10 cellular contexts compared by ENCODE assay signal in the genomic region with DNA sequence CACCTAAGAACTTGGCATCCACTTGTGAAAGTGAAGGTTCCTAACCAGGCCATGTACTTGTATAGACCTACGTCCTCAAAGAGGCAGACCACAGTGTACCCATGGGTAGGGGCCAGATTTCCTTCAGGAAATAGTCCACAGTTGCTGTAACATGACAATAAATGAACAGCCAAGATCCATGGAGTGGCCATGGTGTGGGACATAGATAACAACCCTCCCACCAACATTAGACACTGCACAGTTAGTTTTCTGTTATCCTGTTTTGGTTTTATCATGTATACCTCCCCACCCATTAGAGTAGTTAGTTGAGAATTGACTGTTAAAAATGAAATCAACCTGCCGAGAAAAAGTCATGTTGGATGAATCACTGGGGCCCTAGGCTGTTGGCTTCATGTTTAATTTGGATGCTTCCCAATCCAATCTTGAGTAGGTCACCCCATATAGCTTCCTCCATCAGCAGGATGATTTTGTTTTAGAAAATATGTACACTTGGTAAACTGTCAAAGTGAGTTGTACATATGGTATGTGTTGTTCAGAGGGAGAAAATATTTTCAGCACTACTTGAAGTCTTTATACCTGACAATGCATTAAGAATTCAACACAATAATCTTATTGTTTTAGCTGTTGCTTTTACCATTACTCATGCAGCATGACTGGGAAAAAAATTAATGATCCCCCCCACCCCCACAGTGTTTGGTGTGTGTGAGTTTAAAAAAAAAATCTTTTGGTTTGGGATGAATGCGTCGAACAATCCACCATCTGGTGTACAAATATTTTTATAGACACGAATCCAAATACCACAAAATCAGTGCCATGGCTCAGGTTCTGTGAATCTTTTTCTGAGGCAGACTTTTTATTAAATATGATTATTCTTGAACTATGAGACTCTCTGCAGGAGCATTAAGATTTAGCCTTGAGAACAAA.
DNase-seq lines count a peak whose midpoint lies in the region; ATAC-seq and TF ChIP-seq lines count a peak whose summit lies in the region.
"Had no signal": no experiment of that assay in that cellular context is flagged by ENCODE, and none has a peak within 500 bp of the region (broad histone marks: within the 10 kb centered on the region; RNA-seq: fewer than 3 reads in every experiment).

No MANE protein-coding gene starts in this region.

- TF ChIP-seq CTCF in GM23338 (conservative IDR thresholded peaks at IDR 0.05; ENCODE audit: low read depth in 2 of 2) (no peak), foreskin fibroblast (IDR thresholded peaks at IDR 0.05; ENCODE audit: low read depth, low read length) (no peak)

- no peaks in the 10 kb centered on the region for H3F3A ChIP-seq in GM23338 (replicated peaks; ENCODE audit: low read depth)

- H3K27ac ChIP-seq in GM23338 (ENCODE audit: low read depth), result no peak overlapping the region
- H3K27ac ChIP-seq in skin epidermis, result peak overlapping the region in 15 of 21 experiments; percentile 10 to 77 (median 58)

- no peak overlapping the region for H3K4me3 ChIP-seq in GM23338
- peak overlapping the region in 1 of 2 donors; percentile 21 for H3K4me3 ChIP-seq in foreskin fibroblast (ENCODE audit: low read depth in 1 of 2, low read length in 2 of 2)
- H3K4me3 ChIP-seq in skin epidermis, result no peak overlapping the region

- H3K27me3 ChIP-seq in GM23338 (ENCODE audit: insufficient read depth), result no peaks in the 10 kb centered on the region

- CTCF ChIA-PET in activated CD4-positive, alpha-beta memory T cell treated with anti-CD3 and anti-CD28 coated beads, Interleukin-2, amount 10 ng/mL, durations not matched to agents 7 days and 5 days (lab: Charles Lee), result no interaction called here

- H3K4me2 ChIP-seq in GM23338, result 0 out of 2 replicates have a peak overlapping the region, but pooled peaks have one; percentile 73

- no peaks in the 10 kb centered on the region; the same call in 2 of the 3 replicates for H3K9me3 Mint-ChIP-seq in GM23338
- H3K9me3 Mint-ChIP-seq in activated naive CD8-positive, alpha-beta T cell treated with anti-CD3 and anti-CD28 coated beads, Interleukin-2, amount 50 U/mL, for 24 hours, result no peaks in the 10 kb centered on the region
- no peaks in the 10 kb centered on the region for H3K9me3 Mint-ChIP-seq in activated CD4-positive, alpha-beta memory T cell treated with anti-CD3 and anti-CD28 coated beads, Interleukin-2, amount 10 ng/mL, durations not matched to agents 7 days and 5 days
- H3K9me3 Mint-ChIP-seq: activated B cell treated with CpG ODN at 0.5 μM for 24 hours; stimulated activated naive B cell treated with anti-CD40 and anti-IgM and Interleukin-4, amounts not matched to agents 10 μg/mL and 1 μg/mL and 100 μg/mL, for 72 hours had no signal

- H4K20me1 ChIP-seq in GM23338 (replicated peaks; ENCODE audit: insufficient read depth), result no peaks in the 10 kb centered on the region

- DNase-seq in GM23338 (ENCODE audit: low spot score) (no peak), SW480 (ENCODE audit: low spot score) (peak; percentile 83), foreskin fibroblast (peak; percentile 96 to 97), left lobe of liver (ENCODE audit: low spot score) (no peak)
- DNase-seq in activated naive CD8-positive, alpha-beta T cell treated with anti-CD3 and anti-CD28 coated beads, Interleukin-2, amount 50 U/mL, for 24 hours, result no peak
- DNase-seq in activated effector memory CD4-positive, alpha-beta T cell treated with anti-CD3 and anti-CD28 coated beads, Interleukin-2, amount 50 U/mL, for 16 hours, result no peak
- DNase-seq in activated CD4-positive, alpha-beta memory T cell treated with anti-CD3 and anti-CD28 coated beads, Interleukin-2, amount 10 ng/mL, durations not matched to agents 7 days and 5 days, result no peak
- DNase-seq: activated B cell treated with CpG ODN at 0.5 μM for 24 hours; stimulated activated naive B cell treated with anti-CD40 and anti-IgM and Interleukin-4, amounts not matched to agents 10 μg/mL and 1 μg/mL and 100 μg/mL, for 72 hours had no signal

- ATAC-seq in GM23338, result no peak
- no peak for ATAC-seq in activated naive CD8-positive, alpha-beta T cell treated with anti-CD3 and anti-CD28 coated beads, Interleukin-2, amount 50 U/mL, for 24 hours
- ATAC-seq in left lobe of liver, result no peak
- ATAC-seq: stimulated activated naive B cell treated with anti-CD40 and anti-IgM and Interleukin-4, amounts not matched to agents 10 μg/mL and 1 μg/mL and 100 μg/mL, for 72 hours had no signal

- POLR2A ChIA-PET in activated CD4-positive, alpha-beta memory T cell treated with anti-CD3 and anti-CD28 coated beads, Interleukin-2, amount 10 ng/mL, durations not matched to agents 7 days and 5 days (lab: Charles Lee), result no interaction called here

- H2AFZ ChIP-seq in GM23338, result no peak overlapping the region

- no peaks in the 10 kb centered on the region for H3K36me3 ChIP-seq in GM23338 (ENCODE audit: insufficient read depth)

- H3K4me1 ChIP-seq in GM23338 (ENCODE audit: insufficient read depth), result peaks cover 59% of the 10 kb centered on the region

- H3K4me3 Mint-ChIP-seq in GM23338, result no peak overlapping the region
- H3K4me3 Mint-ChIP-seq in activated naive CD8-positive, alpha-beta T cell treated with anti-CD3 and anti-CD28 coated beads, Interleukin-2, amount 50 U/mL, for 24 hours, result no peak overlapping the region
- no peak overlapping the region for H3K4me3 Mint-ChIP-seq in activated CD4-positive, alpha-beta memory T cell treated with anti-CD3 and anti-CD28 coated beads, Interleukin-2, amount 10 ng/mL, durations not matched to agents 7 days and 5 days
- H3K4me3 Mint-ChIP-seq: activated B cell treated with CpG ODN at 0.5 μM for 24 hours; stimulated activated naive B cell treated with anti-CD40 and anti-IgM and Interleukin-4, amounts not matched to agents 10 μg/mL and 1 μg/mL and 100 μg/mL, for 72 hours had no signal

- H3K36me3 Mint-ChIP-seq in GM23338 (ENCODE audit: low read depth), result no peaks in the 10 kb centered on the region
- no peaks in the 10 kb centered on the region for H3K36me3 Mint-ChIP-seq in activated naive CD8-positive, alpha-beta T cell treated with anti-CD3 and anti-CD28 coated beads, Interleukin-2, amount 50 U/mL, for 24 hours (ENCODE audit: low read depth)
- H3K36me3 Mint-ChIP-seq in activated CD4-positive, alpha-beta memory T cell treated with anti-CD3 and anti-CD28 coated beads, Interleukin-2, amount 10 ng/mL, durations not matched to agents 7 days and 5 days (ENCODE audit: low read depth), result no peaks in the 10 kb centered on the region
- H3K36me3 Mint-ChIP-seq: stimulated activated naive B cell treated with anti-CD40 and anti-IgM and Interleukin-4, amounts not matched to agents 10 μg/mL and 1 μg/mL and 100 μg/mL, for 72 hours had no signal

- H3K9me2 ChIP-seq in GM23338 (ENCODE audit: insufficient read depth), result no peaks in the 10 kb centered on the region

- no peak overlapping the region for H3K27ac Mint-ChIP-seq in GM23338
- no peak overlapping the region for H3K27ac Mint-ChIP-seq in activated naive CD8-positive, alpha-beta T cell treated with anti-CD3 and anti-CD28 coated beads, Interleukin-2, amount 50 U/mL, for 24 hours
- no peak overlapping the region for H3K27ac Mint-ChIP-seq in activated CD4-positive, alpha-beta memory T cell treated with anti-CD3 and anti-CD28 coated beads, Interleukin-2, amount 10 ng/mL, durations not matched to agents 7 days and 5 days
- H3K27ac Mint-ChIP-seq: activated B cell treated with CpG ODN at 0.5 μM for 24 hours; stimulated activated naive B cell treated with anti-CD40 and anti-IgM and Interleukin-4, amounts not matched to agents 10 μg/mL and 1 μg/mL and 100 μg/mL, for 72 hours had no signal

- peaks cover 15% of the 10 kb centered on the region for H3K27me3 Mint-ChIP-seq in GM23338 (ENCODE audit: insufficient read depth, low read depth, poor library complexity)
- H3K27me3 Mint-ChIP-seq in activated naive CD8-positive, alpha-beta T cell treated with anti-CD3 and anti-CD28 coated beads, Interleukin-2, amount 50 U/mL, for 24 hours, result peaks cover 35% of the 10 kb centered on the region
- H3K27me3 Mint-ChIP-seq in activated CD4-positive, alpha-beta memory T cell treated with anti-CD3 and anti-CD28 coated beads, Interleukin-2, amount 10 ng/mL, durations not matched to agents 7 days and 5 days, result peaks cover 31% of the 10 kb centered on the region

- no peaks in the 10 kb centered on the region for H3K79me2 ChIP-seq in GM23338 (replicated peaks; ENCODE audit: insufficient read depth)

- H3K4me1 Mint-ChIP-seq in GM23338, result peaks cover 59% of the 10 kb centered on the region
- peaks cover 5% of the 10 kb centered on the region for H3K4me1 Mint-ChIP-seq in activated naive CD8-positive, alpha-beta T cell treated with anti-CD3 and anti-CD28 coated beads, Interleukin-2, amount 50 U/mL, for 24 hours
- no peaks in the 10 kb centered on the region for H3K4me1 Mint-ChIP-seq in activated CD4-positive, alpha-beta memory T cell treated with anti-CD3 and anti-CD28 coated beads, Interleukin-2, amount 10 ng/mL, durations not matched to agents 7 days and 5 days
- H3K4me1 Mint-ChIP-seq: activated B cell treated with CpG ODN at 0.5 μM for 24 hours had no signal

TF ChIP-seq in GM23338, 12 proteins besides CTCF, POLR2A, EP300 and RAD21 (continues in another document):
- no peak for TF ChIP-seq EZH2phosphoT487 (IDR thresholded peaks at IDR 0.05; ENCODE audit: unreplicated experiment)
- no peak for TF ChIP-seq CREB1 (CRISPR knock-in tag; IDR thresholded peaks at IDR 0.05; ENCODE audit: low read depth)
- no peak for TF ChIP-seq NANOG (IDR thresholded peaks at IDR 0.05; ENCODE audit: borderline replicate concordance)
- TF ChIP-seq POLR2AphosphoS5 (IDR thresholded peaks at IDR 0.05; ENCODE audit: low read depth), result no peak
- TF ChIP-seq ZNF114 (CRISPR knock-in tag; IDR thresholded peaks at IDR 0.05), result no peak
- TF ChIP-seq STAT1 (IDR thresholded peaks at IDR 0.05; ENCODE audit: unreplicated experiment), result no peak

Comparison
In these comparisons a context has a peak if more than half of its experiments do, and no peak if none do; other contexts are left out.
1. DNase-seq: peak in SW480 (single experiment) and foreskin fibroblast (2 of 2); none in GM23338 (single experiment), activated naive CD8-positive, alpha-beta T cell treated with anti-CD3 and anti-CD28 coated beads, Interleukin-2, amount 50 U/mL, for 24 hours (single experiment), left lobe of liver (single experiment), activated effector memory CD4-positive, alpha-beta T cell treated with anti-CD3 and anti-CD28 coated beads, Interleukin-2, amount 50 U/mL, for 16 hours (single experiment) and activated CD4-positive, alpha-beta memory T cell treated with anti-CD3 and anti-CD28 coated beads, Interleukin-2, amount 10 ng/mL, durations not matched to agents 7 days and 5 days (single experiment).